19 cellular contexts compared by ENCODE assay signal in the genomic region with DNA sequence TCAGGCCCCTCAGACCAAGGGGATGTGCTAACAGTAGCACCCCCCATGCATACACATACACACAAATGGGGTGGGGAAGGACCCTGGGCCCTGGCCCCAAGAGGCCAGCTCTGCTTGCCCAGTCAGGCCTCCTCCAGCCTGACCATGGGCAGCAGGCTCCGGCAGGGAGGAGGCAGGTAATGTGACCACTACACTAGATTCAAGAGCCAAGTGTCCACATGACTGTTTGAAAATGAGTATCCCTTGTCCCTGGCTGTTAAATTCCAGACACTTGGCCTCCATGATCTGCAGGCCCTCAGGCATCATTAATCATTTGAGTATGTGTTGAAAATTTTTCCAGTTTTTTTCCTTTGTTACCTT. TPM values are rescaled to one million over a fixed set of nuclear protein-coding genes. Genes with fewer than 3 reads are reported as not detected.
A peak's percentile ranks its signal among the peaks of the same experiment; 100 is the strongest.
DNase-seq lines count a peak whose midpoint lies in the region; ATAC-seq, FAIRE-seq and TF ChIP-seq lines count a peak whose summit lies in the region.
"Had no signal": no experiment of that assay in that cellular context is flagged by ENCODE, and none has a peak within 500 bp of the region (broad histone marks: within the 10 kb centered on the region; RNA-seq: fewer than 3 reads in every experiment).

No MANE protein-coding gene starts in this region.

- H4K20me1 ChIP-seq in HepG2 (ENCODE audit: insufficient read depth, low read length), result no peaks in the 10 kb centered on the region

- no peak for FAIRE-seq in HepG2 (lab: Jason Lieb, UNC)
- FAIRE-seq: A549, GM19239 had no signal

- TF ChIP-seq POLR2A in HepG2 (IDR thresholded peaks at IDR 0.05; ENCODE audit: insufficient read depth in 1 of 2, low read depth in 2 of 2, low read length in 2 of 2), result no peak
- TF ChIP-seq POLR2A in gastrocnemius medialis (IDR thresholded peaks at IDR 0.05), result no peak

- H3K36me3 Mint-ChIP-seq in brain, result no peaks in the 10 kb centered on the region

- H3K4me2 ChIP-seq in HepG2 (ENCODE audit: low read depth, low read length), result peak overlapping the region; percentile 60
- H3K4me2 ChIP-seq: A549, GM23338, KMS-11 had no signal

- peak overlapping the region in 40 of 59 donors; percentile 13 to 80 (median 52) for H3K27ac ChIP-seq in dorsolateral prefrontal cortex
- peak overlapping the region; percentile 81 for H3K27ac ChIP-seq in HepG2 (ENCODE audit: extremely low read length, insufficient read depth, low read length)
- peak overlapping the region; percentile 6 to 84 (median 36) for H3K27ac ChIP-seq in gastrocnemius medialis
- H3K27ac ChIP-seq: A549, C4-2B, KMS-11 had no signal

- peak overlapping the region in 3 of 5 experiments; percentile 46 to 86 (median 85) for H3K27ac Mint-ChIP-seq in brain
- H3K27ac Mint-ChIP-seq: CD4-positive, alpha-beta memory T cell; GM23338 had no signal

- CTCF ChIA-PET in HepG2 (lab: Yijun Ruan, JAX; ENCODE audit: low intra/inter-chr PET ratio, low total read pairs), result interaction anchor here (0.6 to 9.0 kb wide), 3 partner anchors 10 to 28 kb away, joined by 3 to 265 read pairs (median 3); a partner anchor contains a TSS

- H3K4me3 ChIP-seq in dorsolateral prefrontal cortex (no peak overlapping the region), HepG2 (replicated peaks in 1 of 3; ENCODE audit: insufficient read depth in 1 of 3, low read depth in 2 of 3, low read length in 3 of 3) (peak overlapping the region in 1 of 3 experiments; percentile 37; a peak in 2 of 6 replicates), gastrocnemius medialis (no peak overlapping the region)
- H3K4me3 ChIP-seq: A549, GM23338, HAP-1 had no signal

- H3K27me3 Mint-ChIP-seq in brain, result peaks cover 9% of the 10 kb centered on the region

- ATAC-seq in HepG2 (peak; percentile 13), gastrocnemius medialis (peak; percentile 40 to 63), HG02840 (IDR thresholded peaks at IDR 0.05; ENCODE audit: low FRiP score, unreplicated experiment) (no peak)
- no peak for ATAC-seq in activated CD4-positive, CD25-positive, alpha-beta regulatory T cell treated with anti-CD3 and anti-CD28 coated beads, Interleukin-2, amount 50 U/mL, for 24 hours
- ATAC-seq: A549 had no signal

- H3K36me3 ChIP-seq in HepG2 (replicated peaks in 1 of 2; ENCODE audit: control insufficient read depth in 1 of 2, insufficient read depth in 2 of 2, low read length in 2 of 2), result peaks cover 11 to 31% of the 10 kb centered on the region in 2 experiments
- no peaks in the 10 kb centered on the region for H3K36me3 ChIP-seq in gastrocnemius medialis
- H3K36me3 ChIP-seq: BE2C, HAP-1 had no signal

- intact Hi-C loops in dorsolateral prefrontal cortex (cut with DNase I), result no loop called here
- intact Hi-C loops in HepG2 (cut with micrococcal nuclease; ENCODE audit: unreplicated experiment), result no loop called here
- intact Hi-C loops in gastrocnemius medialis (cut with DNase I; ENCODE audit: low total_unique reads), result no loop called here

- DNase-seq in dorsolateral prefrontal cortex (no peak), HepG2 (ENCODE audit: low spot score) (no peak), gastrocnemius medialis (no peak), HT-29 (ENCODE audit: low spot score) (no peak), germinal center (ENCODE audit: low spot score) (no peak)
- DNase-seq: BE2C; CD4-positive, alpha-beta memory T cell; DND-41; GDM1 had no signal

- POLR2A ChIA-PET in HepG2 (lab: Yijun Ruan, JAX), result interaction anchor here (1.0 to 16.5 kb wide), 6 partner anchors 14 to 115 kb away, joined by 3 to 625 read pairs (median 14); a partner anchor contains a TSS

- H3K79me2 ChIP-seq in HepG2 (ENCODE audit: insufficient read depth, low read length), result no peaks in the 10 kb centered on the region

- H3K4me1 ChIP-seq in HepG2 (ENCODE audit: insufficient read depth, low read length) (peaks cover 66% of the 10 kb centered on the region), gastrocnemius medialis (peaks cover 44 to 51% of the 10 kb centered on the region in 2 donors)
- H3K4me1 ChIP-seq: BE2C had no signal

- H3K4me3 Mint-ChIP-seq in brain, result no peak overlapping the region
- H3K4me3 Mint-ChIP-seq: CD4-positive, alpha-beta memory T cell; GM23338 had no signal

- peaks cover 34% of the 10 kb centered on the region for H3K4me1 Mint-ChIP-seq in brain

- no peak for TF ChIP-seq EP300 in HepG2 (IDR thresholded peaks at IDR 0.05; ENCODE audit: low read depth in 2 of 2, low read length in 2 of 2)
- TF ChIP-seq EP300 in HepG2 (CRISPR knock-in tag; IDR thresholded peaks at IDR 0.05; ENCODE audit: borderline replicate concordance), result no peak

- peaks cover 0 to 3% (median 0%) of the 10 kb centered on the region in 5 experiments for H3K9me3 Mint-ChIP-seq in brain
- H3K9me3 Mint-ChIP-seq: CD4-positive, alpha-beta memory T cell; GM23338 had no signal

- H3K27me3 ChIP-seq in dorsolateral prefrontal cortex, result no peaks in the 10 kb centered on the region
- H3K27me3 ChIP-seq in HepG2 (ENCODE audit: control insufficient read depth in 1 of 2, insufficient read depth in 2 of 2, low read length in 2 of 2), result no peaks in the 10 kb centered on the region
- H3K27me3 ChIP-seq in gastrocnemius medialis, result no peaks in the 10 kb centered on the region
- H3K27me3 ChIP-seq: BE2C had no signal

- H3K9me3 ChIP-seq in HepG2 (ENCODE audit: low read length), result no peaks in the 10 kb centered on the region
- no peaks in the 10 kb centered on the region for H3K9me3 ChIP-seq in gastrocnemius medialis
- H3K9me3 ChIP-seq: A549, BE2C, HAP-1 had no signal

- H2AFZ ChIP-seq in HepG2 (ENCODE audit: low read length), result no peak overlapping the region
- H2AFZ ChIP-seq: GM23338 had no signal

- TF ChIP-seq CTCF in brain (conservative IDR thresholded peaks at IDR 0.05) (no peak), dorsolateral prefrontal cortex (IDR thresholded peaks at IDR 0.05 in 54 of 56, conservative IDR thresholded peaks at IDR 0.05 in 2 of 56; ENCODE audit: low read depth in 1 of 56, partially characterized antibody in 56 of 56) (peak in 2 of 56 donors; percentile 1 to 4), HepG2 (CRISPR knock-in tag; IDR thresholded peaks at IDR 0.05) (no peak), gastrocnemius medialis (IDR thresholded peaks at IDR 0.05 in 4 of 5, conservative IDR thresholded peaks at IDR 0.05 in 1 of 5) (no peak)

- 0% methylated on average over 1 of the region's 1 CpG for WGBS in HepG2 (ENCODE audit: low lambda C conversion rate)

- H3K9ac ChIP-seq in HepG2 (ENCODE audit: insufficient read depth, low read depth, low read length), result no peak overlapping the region
- H3K9ac ChIP-seq: KMS-11 had no signal

- BruUV-seq in HepG2 (replicated peaks; lab: Mats Ljungman, UMichigan), result no TSS peak

- in situ Hi-C loops in HepG2 (cut with HindIII; ENCODE audit: extremely low pct_ligation_motif_present, low pct_unique_long_range_greater_than_20kb) (no loop called here), gastrocnemius medialis (cut with MboI; ENCODE audit: low sequenced_read_pairs in 4 of 4) (loop anchor here in 1 of 4 donors (10.0 kb wide), 1 partner anchor 53 kb away; a partner anchor contains a TSS)

- TF ChIP-seq RAD21 in HepG2 (CRISPR knock-in tag; IDR thresholded peaks at IDR 0.05), result no peak

RNA-seq across cellular contexts. Expression of a gene that starts 13.9 kb away (rescaled TPM):
- polyA plus RNA-seq in brain (ENCODE audit: insufficient read depth, low read depth, low replicate concordance), result 348 TPM
- 100 to 1,000 TPM; 117 to 240 (median 161) TPM for total RNA-seq in dorsolateral prefrontal cortex
- total RNA-seq in HepG2 (2016; rRNA removed; fragmentation: Illumina TruSeq; extraction: Trizol), result 34.5 and 51.1 TPM in 2 replicates
- total RNA-seq in HepG2 (2016; cell fraction: cytosol; rRNA removed; fragmentation: Illumina TruSeq; extraction: Trizol; ENCODE audit: low read depth), result 26.6 and 32.1 TPM in 2 replicates
- 33.4 and 51.3 TPM in 2 replicates for total RNA-seq in HepG2 (2016; cell fraction: insoluble cytoplasmic fraction; rRNA removed; fragmentation: Illumina TruSeq; extraction: Trizol)
- 43.7 and 48.0 TPM in 2 replicates for total RNA-seq in HepG2 (2016; cell fraction: membrane; rRNA removed; fragmentation: Illumina TruSeq; extraction: Trizol)
- total RNA-seq in HepG2 (2016; cell fraction: nucleus; rRNA removed; fragmentation: Illumina TruSeq; extraction: Trizol), result 26.6 and 32.5 TPM in 2 replicates
- 66.1 and 66.2 TPM in 2 replicates for polyA plus RNA-seq in HepG2 (2011; rRNA removed)
- 64.5 and 77.2 TPM in 2 replicates for polyA plus RNA-seq in HepG2 (2011; cell fraction: cytosol; rRNA removed)
- polyA plus RNA-seq in HepG2 (2011; cell fraction: nucleus; rRNA removed), result 39.4 and 42.6 TPM in 2 replicates
- polyA plus RNA-seq in HepG2 (2012), result 25.4 and 25.9 TPM in 2 replicates
- 37.3 and 42.8 TPM in 2 replicates for polyA plus RNA-seq in HepG2 (2016; cell fraction: cytosol; fragmentation: Illumina TruSeq; extraction: Trizol; ENCODE audit: low read depth)
- 57.1 and 66.6 TPM in 2 replicates for polyA plus RNA-seq in HepG2 (2016; cell fraction: insoluble cytoplasmic fraction; fragmentation: Illumina TruSeq; extraction: Trizol; ENCODE audit: low read depth)
- 69.3 and 71.1 TPM in 2 replicates for polyA plus RNA-seq in HepG2 (2016; cell fraction: membrane; fragmentation: Illumina TruSeq; extraction: Trizol; ENCODE audit: low read depth)
- 73.5 and 75.3 TPM in 2 replicates for polyA plus RNA-seq in HepG2 (2016; cell fraction: nucleus; fragmentation: Illumina TruSeq; extraction: Trizol; ENCODE audit: insufficient read depth, low read depth)
- 111 and 236 TPM in 2 replicates for polyA minus RNA-seq in HepG2 (2011; rRNA and poly(A)+ RNA removed; ENCODE audit: low replicate concordance)
- polyA minus RNA-seq in HepG2 (2011; cell fraction: cytosol; rRNA and poly(A)+ RNA removed), result 26.0 and 26.4 TPM in 2 replicates
- 16.4 and 20.0 TPM in 2 replicates for polyA minus RNA-seq in HepG2 (2011; cell fraction: nucleus; rRNA and poly(A)+ RNA removed)
- total RNA-seq in gastrocnemius medialis, result 10 to 100 TPM; 26.7 to 67.8 (median 39.8) TPM
- total RNA-seq in HT-29 (2014; rRNA removed; shearing (Covaris generic)), result 167 and 168 TPM in 2 replicates

RNA-seq across cellular contexts. Expression of a gene that starts 17.1 kb away (rescaled TPM):
- polyA plus RNA-seq in brain (ENCODE audit: insufficient read depth, low read depth, low replicate concordance) (18.3 TPM), HepG2 (2011; rRNA removed) (164 and 247 TPM in 2 replicates)
- total RNA-seq in dorsolateral prefrontal cortex (10 to 100 TPM; 12.5 to 71.4 (median 28.5) TPM), HepG2 (2016; rRNA removed; fragmentation: Illumina TruSeq; extraction: Trizol) (14.3 and 29.8 TPM in 2 replicates), gastrocnemius medialis (1 to 10 TPM; 1.9 to 8.9 (median 5.0) TPM)
- 9.4 and 12.0 TPM in 2 replicates for total RNA-seq in HepG2 (2016; cell fraction: cytosol; rRNA removed; fragmentation: Illumina TruSeq; extraction: Trizol; ENCODE audit: low read depth)
- total RNA-seq in HepG2 (2016; cell fraction: insoluble cytoplasmic fraction; rRNA removed; fragmentation: Illumina TruSeq; extraction: Trizol), result 14.3 and 31.3 TPM in 2 replicates
- 13.7 and 15.1 TPM in 2 replicates for total RNA-seq in HepG2 (2016; cell fraction: membrane; rRNA removed; fragmentation: Illumina TruSeq; extraction: Trizol)
- 51.2 and 60.9 TPM in 2 replicates for total RNA-seq in HepG2 (2016; cell fraction: nucleus; rRNA removed; fragmentation: Illumina TruSeq; extraction: Trizol)
- 69.6 and 77.8 TPM in 2 replicates for polyA plus RNA-seq in HepG2 (2011; cell fraction: cytosol; rRNA removed)
- 645 and 755 TPM in 2 replicates for polyA plus RNA-seq in HepG2 (2011; cell fraction: nucleus; rRNA removed)
- 101 and 126 TPM in 2 replicates for polyA plus RNA-seq in HepG2 (2012)
- polyA plus RNA-seq in HepG2 (2016; cell fraction: cytosol; fragmentation: Illumina TruSeq; extraction: Trizol; ENCODE audit: low read depth), result 7.3 and 7.5 TPM in 2 replicates
- polyA plus RNA-seq in HepG2 (2016; cell fraction: insoluble cytoplasmic fraction; fragmentation: Illumina TruSeq; extraction: Trizol; ENCODE audit: low read depth), result 17.2 and 22.9 TPM in 2 replicates
- 12.8 and 13.7 TPM in 2 replicates for polyA plus RNA-seq in HepG2 (2016; cell fraction: membrane; fragmentation: Illumina TruSeq; extraction: Trizol; ENCODE audit: low read depth)
- polyA plus RNA-seq in HepG2 (2016; cell fraction: nucleus; fragmentation: Illumina TruSeq; extraction: Trizol; ENCODE audit: insufficient read depth, low read depth), result 146 and 148 TPM in 2 replicates
- 0.14 and 257 TPM in 2 replicates for polyA minus RNA-seq in HepG2 (2011; rRNA and poly(A)+ RNA removed; ENCODE audit: low replicate concordance)
- 61.1 and 83.0 TPM in 2 replicates for polyA minus RNA-seq in HepG2 (2011; cell fraction: cytosol; rRNA and poly(A)+ RNA removed)
- 113 and 140 TPM in 2 replicates for polyA minus RNA-seq in HepG2 (2011; cell fraction: nucleus; rRNA and poly(A)+ RNA removed)
- 0.70 TPM in 1 of 2 replicates, not detected in the other for total RNA-seq in HT-29 (2014; rRNA removed; shearing (Covaris generic))
- total RNA-seq: CD4-positive, alpha-beta memory T cell had no signal
- polyA plus RNA-seq: CD4-positive, alpha-beta memory T cell had no signal

RNA-seq across cellular contexts. Expression of a gene that starts 30.7 kb away (rescaled TPM):
- 0.59 TPM for polyA plus RNA-seq in brain (ENCODE audit: insufficient read depth, low read depth, low replicate concordance)
- 1 to 10 TPM in 1 of 120 experiments, under 1 TPM in 13, not detected in 106; 0.20 to 1.6 (median 0.31) TPM for total RNA-seq in dorsolateral prefrontal cortex
- 0.15 TPM in 1 of 2 replicates, not detected in the other for total RNA-seq in HepG2 (2016; rRNA removed; fragmentation: Illumina TruSeq; extraction: Trizol)
- 1.8 and 2.0 TPM in 2 replicates for total RNA-seq in HepG2 (2016; cell fraction: cytosol; rRNA removed; fragmentation: Illumina TruSeq; extraction: Trizol; ENCODE audit: low read depth)
- total RNA-seq in HepG2 (2016; cell fraction: insoluble cytoplasmic fraction; rRNA removed; fragmentation: Illumina TruSeq; extraction: Trizol), result 0.09 and 0.28 TPM in 2 replicates
- 0.87 and 1.1 TPM in 2 replicates for total RNA-seq in HepG2 (2016; cell fraction: membrane; rRNA removed; fragmentation: Illumina TruSeq; extraction: Trizol)
- total RNA-seq in HepG2 (2016; cell fraction: nucleus; rRNA removed; fragmentation: Illumina TruSeq; extraction: Trizol), result 0.25 and 0.44 TPM in 2 replicates
- 0.03 TPM in 1 of 2 replicates, not detected in the other for polyA plus RNA-seq in HepG2 (2011; rRNA removed)
- polyA plus RNA-seq in HepG2 (2011; cell fraction: cytosol; rRNA removed), result not detected in 2 replicates
- 0.14 and 0.33 TPM in 2 replicates for polyA plus RNA-seq in HepG2 (2011; cell fraction: nucleus; rRNA removed)
- polyA plus RNA-seq in HepG2 (2012), result 0.08 TPM in 1 of 2 replicates, not detected in the other
- polyA plus RNA-seq in HepG2 (2016; cell fraction: cytosol; fragmentation: Illumina TruSeq; extraction: Trizol; ENCODE audit: low read depth), result not detected in 2 replicates
- polyA plus RNA-seq in HepG2 (2016; cell fraction: insoluble cytoplasmic fraction; fragmentation: Illumina TruSeq; extraction: Trizol; ENCODE audit: low read depth), result not detected in 2 replicates
- not detected in 2 replicates for polyA plus RNA-seq in HepG2 (2016; cell fraction: membrane; fragmentation: Illumina TruSeq; extraction: Trizol; ENCODE audit: low read depth)
- polyA plus RNA-seq in HepG2 (2016; cell fraction: nucleus; fragmentation: Illumina TruSeq; extraction: Trizol; ENCODE audit: insufficient read depth, low read depth), result 0.31 TPM in 1 of 2 replicates, not detected in the other
- 0.47 and 2.3 TPM in 2 replicates for polyA minus RNA-seq in HepG2 (2011; rRNA and poly(A)+ RNA removed; ENCODE audit: low replicate concordance)
- polyA minus RNA-seq in HepG2 (2011; cell fraction: cytosol; rRNA and poly(A)+ RNA removed), result 0.26 TPM in 1 of 2 replicates, not detected in the other
- 1.2 and 1.5 TPM in 2 replicates for polyA minus RNA-seq in HepG2 (2011; cell fraction: nucleus; rRNA and poly(A)+ RNA removed)
- not detected for total RNA-seq in gastrocnemius medialis
- total RNA-seq in HT-29 (2014; rRNA removed; shearing (Covaris generic)), result 0.18 TPM in 1 of 2 replicates, not detected in the other
- total RNA-seq: CD4-positive, alpha-beta memory T cell; GM23338 had no signal
- polyA plus RNA-seq: A549; AG04450; CD4-positive, alpha-beta memory T cell; GM23338 had no signal

RNA-seq across cellular contexts. Expression of a gene that starts 46.8 kb away (rescaled TPM):
- polyA plus RNA-seq in brain (ENCODE audit: insufficient read depth, low read depth, low replicate concordance) (60.5 TPM), HepG2 (2011; rRNA removed) (158 and 173 TPM in 2 replicates)
- total RNA-seq in dorsolateral prefrontal cortex (100 to 1,000 TPM in 85 of 120 experiments, 10 to 100 TPM in 35; 36.0 to 486 (median 135) TPM), HepG2 (2016; rRNA removed; fragmentation: Illumina TruSeq; extraction: Trizol) (25.6 and 93.2 TPM in 2 replicates), gastrocnemius medialis (1 to 10 TPM; 1.7 to 3.1 (median 2.1) TPM)
- 12.3 and 13.3 TPM in 2 replicates for total RNA-seq in HepG2 (2016; cell fraction: cytosol; rRNA removed; fragmentation: Illumina TruSeq; extraction: Trizol; ENCODE audit: low read depth)
- 23.5 and 94.1 TPM in 2 replicates for total RNA-seq in HepG2 (2016; cell fraction: insoluble cytoplasmic fraction; rRNA removed; fragmentation: Illumina TruSeq; extraction: Trizol)
- total RNA-seq in HepG2 (2016; cell fraction: membrane; rRNA removed; fragmentation: Illumina TruSeq; extraction: Trizol), result 18.0 and 19.0 TPM in 2 replicates
- total RNA-seq in HepG2 (2016; cell fraction: nucleus; rRNA removed; fragmentation: Illumina TruSeq; extraction: Trizol), result 106 and 120 TPM in 2 replicates
- 99.8 and 199 TPM in 2 replicates for polyA plus RNA-seq in HepG2 (2011; cell fraction: cytosol; rRNA removed)
- polyA plus RNA-seq in HepG2 (2011; cell fraction: nucleus; rRNA removed), result 824 and 1,487 TPM in 2 replicates
- polyA plus RNA-seq in HepG2 (2012), result 48.8 and 75.5 TPM in 2 replicates
- polyA plus RNA-seq in HepG2 (2016; cell fraction: cytosol; fragmentation: Illumina TruSeq; extraction: Trizol; ENCODE audit: low read depth), result 10.5 and 10.8 TPM in 2 replicates
- 26.4 and 37.1 TPM in 2 replicates for polyA plus RNA-seq in HepG2 (2016; cell fraction: insoluble cytoplasmic fraction; fragmentation: Illumina TruSeq; extraction: Trizol; ENCODE audit: low read depth)
- 15.3 and 17.6 TPM in 2 replicates for polyA plus RNA-seq in HepG2 (2016; cell fraction: membrane; fragmentation: Illumina TruSeq; extraction: Trizol; ENCODE audit: low read depth)
- polyA plus RNA-seq in HepG2 (2016; cell fraction: nucleus; fragmentation: Illumina TruSeq; extraction: Trizol; ENCODE audit: insufficient read depth, low read depth), result 390 and 409 TPM in 2 replicates
- polyA minus RNA-seq in HepG2 (2011; rRNA and poly(A)+ RNA removed; ENCODE audit: low replicate concordance), result 84.6 and 160 TPM in 2 replicates
- polyA minus RNA-seq in HepG2 (2011; cell fraction: cytosol; rRNA and poly(A)+ RNA removed), result 55.4 and 70.0 TPM in 2 replicates
- polyA minus RNA-seq in HepG2 (2011; cell fraction: nucleus; rRNA and poly(A)+ RNA removed), result 81.1 and 108 TPM in 2 replicates
- 87.7 and 94.2 TPM in 2 replicates for total RNA-seq in HT-29 (2014; rRNA removed; shearing (Covaris generic))
- polyA plus RNA-seq: CD4-positive, alpha-beta memory T cell had no signal

RNA-seq across cellular contexts. Expression of a gene that starts 56.7 kb away (rescaled TPM):
- polyA plus RNA-seq in brain (ENCODE audit: insufficient read depth, low read depth, low replicate concordance) (0.51 TPM), HepG2 (2011; rRNA removed) (0.41 and 0.44 TPM in 2 replicates)
- total RNA-seq in dorsolateral prefrontal cortex (1 to 10 TPM in 95 of 120 experiments, under 1 TPM in 23, not detected in 2; 0.31 to 7.4 (median 1.7) TPM), HepG2 (2016; rRNA removed; fragmentation: Illumina TruSeq; extraction: Trizol) (0.07 TPM in 1 of 2 replicates, not detected in the other), gastrocnemius medialis (under 1 TPM in 3 of 4 donors, not detected in 1; 0.41 to 0.98 (median 0.49) TPM)
- not detected in 2 replicates for total RNA-seq in HepG2 (2016; cell fraction: cytosol; rRNA removed; fragmentation: Illumina TruSeq; extraction: Trizol; ENCODE audit: low read depth)
- total RNA-seq in HepG2 (2016; cell fraction: insoluble cytoplasmic fraction; rRNA removed; fragmentation: Illumina TruSeq; extraction: Trizol), result 0.06 TPM in 1 of 2 replicates, not detected in the other
- not detected in 2 replicates for total RNA-seq in HepG2 (2016; cell fraction: membrane; rRNA removed; fragmentation: Illumina TruSeq; extraction: Trizol)
- total RNA-seq in HepG2 (2016; cell fraction: nucleus; rRNA removed; fragmentation: Illumina TruSeq; extraction: Trizol), result 0.25 TPM in 1 of 2 replicates, not detected in the other
- polyA plus RNA-seq in HepG2 (2011; cell fraction: cytosol; rRNA removed), result 0.08 and 0.15 TPM in 2 replicates
- polyA plus RNA-seq in HepG2 (2011; cell fraction: nucleus; rRNA removed), result 1.3 and 2.1 TPM in 2 replicates
- 0.17 and 0.37 TPM in 2 replicates for polyA plus RNA-seq in HepG2 (2012)
- polyA plus RNA-seq in HepG2 (2016; cell fraction: cytosol; fragmentation: Illumina TruSeq; extraction: Trizol; ENCODE audit: low read depth), result not detected in 2 replicates
- polyA plus RNA-seq in HepG2 (2016; cell fraction: insoluble cytoplasmic fraction; fragmentation: Illumina TruSeq; extraction: Trizol; ENCODE audit: low read depth), result not detected in 2 replicates
- polyA plus RNA-seq in HepG2 (2016; cell fraction: membrane; fragmentation: Illumina TruSeq; extraction: Trizol; ENCODE audit: low read depth), result not detected in 2 replicates
- polyA plus RNA-seq in HepG2 (2016; cell fraction: nucleus; fragmentation: Illumina TruSeq; extraction: Trizol; ENCODE audit: insufficient read depth, low read depth), result 0.42 TPM in 1 of 2 replicates, not detected in the other
- polyA minus RNA-seq in HepG2 (2011; rRNA and poly(A)+ RNA removed; ENCODE audit: low replicate concordance), result 0.09 and 0.34 TPM in 2 replicates
- not detected in 2 replicates for polyA minus RNA-seq in HepG2 (2011; cell fraction: cytosol; rRNA and poly(A)+ RNA removed)
- 0.90 TPM in 1 of 2 replicates, not detected in the other for polyA minus RNA-seq in HepG2 (2011; cell fraction: nucleus; rRNA and poly(A)+ RNA removed)
- not detected in 2 replicates for total RNA-seq in HT-29 (2014; rRNA removed; shearing (Covaris generic))
- total RNA-seq: CD4-positive, alpha-beta memory T cell had no signal
- polyA plus RNA-seq: AG04450 had no signal

Comparison
In these comparisons a context has a peak if more than half of its experiments do, and no peak if none do; other contexts are left out.
1. ATAC-seq: peak in HepG2 (single experiment) and gastrocnemius medialis (2 of 2); none in activated CD4-positive, CD25-positive, alpha-beta regulatory T cell treated with anti-CD3 and anti-CD28 coated beads, Interleukin-2, amount 50 U/mL, for 24 hours (0 of 2) and HG02840 (single experiment).
2. Peak in every context shown above with its lines, with median percentiles within 50 percentile points of each other: H3K27ac ChIP-seq.